In the genomic region with DNA sequence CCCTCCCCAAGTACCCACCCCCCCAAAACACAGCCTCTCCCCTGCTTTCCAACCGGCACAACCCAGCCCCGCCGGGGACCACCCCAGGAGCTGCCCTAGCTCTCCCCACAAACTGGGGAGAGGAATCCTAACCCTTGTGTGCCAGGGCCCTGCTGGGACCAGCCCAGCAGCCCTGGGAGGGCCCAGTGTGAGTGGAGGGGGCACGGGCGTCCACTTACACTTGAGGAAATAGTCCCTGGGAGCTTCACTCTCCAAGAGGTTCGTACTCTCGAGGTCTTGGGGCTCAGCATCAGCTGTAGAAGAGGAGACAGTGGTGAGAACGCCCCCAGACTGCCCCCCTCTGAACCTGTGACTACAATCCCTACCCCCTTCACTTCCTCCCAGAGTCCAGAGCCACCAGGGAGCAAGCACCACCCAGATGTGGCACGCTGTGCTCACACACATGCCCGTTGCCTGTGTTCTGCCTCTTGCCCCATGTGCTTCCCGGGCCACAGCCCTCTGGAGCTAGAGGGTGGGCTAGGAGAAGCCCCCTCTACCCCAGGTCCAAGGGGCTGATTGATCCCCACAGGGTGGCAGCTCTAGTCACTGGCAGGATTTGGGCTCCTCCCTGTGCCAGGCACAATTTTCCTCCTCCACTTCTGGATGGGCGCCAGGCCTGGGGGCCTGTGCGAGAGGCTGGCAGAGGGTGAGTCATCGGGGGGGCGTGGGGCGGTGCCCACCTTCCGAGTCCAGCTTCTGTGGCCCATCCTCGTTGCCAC, we compare ENCODE assay signal across 1 cellular context.
TF ChIP-seq lines count a peak whose summit lies in the region.

No MANE protein-coding gene starts in this region.

TF ChIP-seq in HEK293, 187 proteins besides CTCF, POLR2A, EP300 and RAD21 (continued from another document and continues in another):
- TF ChIP-seq, protein P1, sequence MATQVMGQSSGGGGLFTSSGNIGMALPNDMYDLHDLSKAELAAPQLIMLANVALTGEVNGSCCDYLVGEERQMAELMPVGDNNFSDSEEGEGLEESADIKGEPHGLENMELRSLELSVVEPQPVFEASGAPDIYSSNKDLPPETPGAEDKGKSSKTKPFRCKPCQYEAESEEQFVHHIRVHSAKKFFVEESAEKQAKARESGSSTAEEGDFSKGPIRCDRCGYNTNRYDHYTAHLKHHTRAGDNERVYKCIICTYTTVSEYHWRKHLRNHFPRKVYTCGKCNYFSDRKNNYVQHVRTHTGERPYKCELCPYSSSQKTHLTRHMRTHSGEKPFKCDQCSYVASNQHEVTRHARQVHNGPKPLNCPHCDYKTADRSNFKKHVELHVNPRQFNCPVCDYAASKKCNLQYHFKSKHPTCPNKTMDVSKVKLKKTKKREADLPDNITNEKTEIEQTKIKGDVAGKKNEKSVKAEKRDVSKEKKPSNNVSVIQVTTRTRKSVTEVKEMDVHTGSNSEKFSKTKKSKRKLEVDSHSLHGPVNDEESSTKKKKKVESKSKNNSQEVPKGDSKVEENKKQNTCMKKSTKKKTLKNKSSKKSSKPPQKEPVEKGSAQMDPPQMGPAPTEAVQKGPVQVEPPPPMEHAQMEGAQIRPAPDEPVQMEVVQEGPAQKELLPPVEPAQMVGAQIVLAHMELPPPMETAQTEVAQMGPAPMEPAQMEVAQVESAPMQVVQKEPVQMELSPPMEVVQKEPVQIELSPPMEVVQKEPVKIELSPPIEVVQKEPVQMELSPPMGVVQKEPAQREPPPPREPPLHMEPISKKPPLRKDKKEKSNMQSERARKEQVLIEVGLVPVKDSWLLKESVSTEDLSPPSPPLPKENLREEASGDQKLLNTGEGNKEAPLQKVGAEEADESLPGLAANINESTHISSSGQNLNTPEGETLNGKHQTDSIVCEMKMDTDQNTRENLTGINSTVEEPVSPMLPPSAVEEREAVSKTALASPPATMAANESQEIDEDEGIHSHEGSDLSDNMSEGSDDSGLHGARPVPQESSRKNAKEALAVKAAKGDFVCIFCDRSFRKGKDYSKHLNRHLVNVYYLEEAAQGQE (tag by site-specific recombination; IDR thresholded peaks at IDR 0.05): no peak
- TF ChIP-seq, protein P2, sequence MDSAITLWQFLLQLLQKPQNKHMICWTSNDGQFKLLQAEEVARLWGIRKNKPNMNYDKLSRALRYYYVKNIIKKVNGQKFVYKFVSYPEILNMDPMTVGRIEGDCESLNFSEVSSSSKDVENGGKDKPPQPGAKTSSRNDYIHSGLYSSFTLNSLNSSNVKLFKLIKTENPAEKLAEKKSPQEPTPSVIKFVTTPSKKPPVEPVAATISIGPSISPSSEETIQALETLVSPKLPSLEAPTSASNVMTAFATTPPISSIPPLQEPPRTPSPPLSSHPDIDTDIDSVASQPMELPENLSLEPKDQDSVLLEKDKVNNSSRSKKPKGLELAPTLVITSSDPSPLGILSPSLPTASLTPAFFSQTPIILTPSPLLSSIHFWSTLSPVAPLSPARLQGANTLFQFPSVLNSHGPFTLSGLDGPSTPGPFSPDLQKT (IDR thresholded peaks at IDR 0.05; ENCODE audit: borderline replicate concordance, low read depth, low read length): no peak
- TF ChIP-seq ZNF341 (tag by site-specific recombination; IDR thresholded peaks at IDR 0.05; ENCODE audit: low read depth) (no peak), ZNF621 (tag by site-specific recombination; IDR thresholded peaks at IDR 0.05) (no peak), ZNF548 (tag by site-specific recombination; IDR thresholded peaks at IDR 0.05) (no peak), HOXC10 (CRISPR knock-in tag; IDR thresholded peaks at IDR 0.05) (no peak), REPIN1 (tag by site-specific recombination; IDR thresholded peaks at IDR 0.05; ENCODE audit: low read depth) (no peak), ZNF335 (tag by site-specific recombination; conservative IDR thresholded peaks at IDR 0.05) (no peak), KLF9 (tag by site-specific recombination; IDR thresholded peaks at IDR 0.05; ENCODE audit: low read depth) (peak; percentile 47; the same call in 1 of the 2 replicates), GLI2 (tag by site-specific recombination; IDR thresholded peaks at IDR 0.05; ENCODE audit: borderline replicate concordance, low read depth) (no peak), ZNF239 (tag by site-specific recombination; IDR thresholded peaks at IDR 0.05) (no peak), ZNF558 (tag by site-specific recombination; IDR thresholded peaks at IDR 0.05) (no peak), GLIS2 (tag by site-specific recombination; IDR thresholded peaks at IDR 0.05) (peak; percentile 13; the same call in 1 of the 2 replicates), SCRT2 (tag by site-specific recombination; IDR thresholded peaks at IDR 0.05) (no peak), TCF7L2 (IDR thresholded peaks at IDR 0.05; ENCODE audit: borderline replicate concordance, low read depth, low read length) (no peak), SALL2 (tag by site-specific recombination; IDR thresholded peaks at IDR 0.05; ENCODE audit: borderline replicate concordance) (no peak), ZNF629 (tag by site-specific recombination; IDR thresholded peaks at IDR 0.05) (no peak), KLF7 (tag by site-specific recombination; IDR thresholded peaks at IDR 0.05; ENCODE audit: borderline replicate concordance) (no peak), ZNF514 (tag by site-specific recombination; IDR thresholded peaks at IDR 0.05) (no peak), GLIS1 (tag by site-specific recombination; IDR thresholded peaks at IDR 0.05) (no peak), ZBTB20 (tag by site-specific recombination; IDR thresholded peaks at IDR 0.05) (no peak), ZBTB48 (tag by site-specific recombination; IDR thresholded peaks at IDR 0.05) (no peak), ZNF707 (tag by site-specific recombination; IDR thresholded peaks at IDR 0.05) (no peak), ZNF510 (tag by site-specific recombination; IDR thresholded peaks at IDR 0.05; ENCODE audit: insufficient replicate concordance) (no peak), ZNF302 (tag by site-specific recombination; IDR thresholded peaks at IDR 0.05; ENCODE audit: low read depth) (no peak), TRIM28 (IDR thresholded peaks at IDR 0.05; ENCODE audit: borderline replicate concordance, low read length) (no peak), EGR2 (tag by site-specific recombination; IDR thresholded peaks at IDR 0.05; ENCODE audit: low read depth) (peak; percentile 23; the same call in 1 of the 2 replicates), ZNF530 (tag by site-specific recombination; IDR thresholded peaks at IDR 0.05; ENCODE audit: low read depth) (no peak), ZNF266 (tag by site-specific recombination; IDR thresholded peaks at IDR 0.05; ENCODE audit: low read depth) (no peak)
- TF ChIP-seq, protein P3, sequence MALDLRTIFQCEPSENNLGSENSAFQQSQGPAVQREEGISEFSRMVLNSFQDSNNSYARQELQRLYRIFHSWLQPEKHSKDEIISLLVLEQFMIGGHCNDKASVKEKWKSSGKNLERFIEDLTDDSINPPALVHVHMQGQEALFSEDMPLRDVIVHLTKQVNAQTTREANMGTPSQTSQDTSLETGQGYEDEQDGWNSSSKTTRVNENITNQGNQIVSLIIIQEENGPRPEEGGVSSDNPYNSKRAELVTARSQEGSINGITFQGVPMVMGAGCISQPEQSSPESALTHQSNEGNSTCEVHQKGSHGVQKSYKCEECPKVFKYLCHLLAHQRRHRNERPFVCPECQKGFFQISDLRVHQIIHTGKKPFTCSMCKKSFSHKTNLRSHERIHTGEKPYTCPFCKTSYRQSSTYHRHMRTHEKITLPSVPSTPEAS (tag by site-specific recombination; IDR thresholded peaks at IDR 0.05): no peak
- TF ChIP-seq, protein P4, sequence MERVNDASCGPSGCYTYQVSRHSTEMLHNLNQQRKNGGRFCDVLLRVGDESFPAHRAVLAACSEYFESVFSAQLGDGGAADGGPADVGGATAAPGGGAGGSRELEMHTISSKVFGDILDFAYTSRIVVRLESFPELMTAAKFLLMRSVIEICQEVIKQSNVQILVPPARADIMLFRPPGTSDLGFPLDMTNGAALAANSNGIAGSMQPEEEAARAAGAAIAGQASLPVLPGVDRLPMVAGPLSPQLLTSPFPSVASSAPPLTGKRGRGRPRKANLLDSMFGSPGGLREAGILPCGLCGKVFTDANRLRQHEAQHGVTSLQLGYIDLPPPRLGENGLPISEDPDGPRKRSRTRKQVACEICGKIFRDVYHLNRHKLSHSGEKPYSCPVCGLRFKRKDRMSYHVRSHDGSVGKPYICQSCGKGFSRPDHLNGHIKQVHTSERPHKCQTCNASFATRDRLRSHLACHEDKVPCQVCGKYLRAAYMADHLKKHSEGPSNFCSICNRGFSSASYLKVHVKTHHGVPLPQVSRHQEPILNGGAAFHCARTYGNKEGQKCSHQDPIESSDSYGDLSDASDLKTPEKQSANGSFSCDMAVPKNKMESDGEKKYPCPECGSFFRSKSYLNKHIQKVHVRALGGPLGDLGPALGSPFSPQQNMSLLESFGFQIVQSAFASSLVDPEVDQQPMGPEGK (tag by site-specific recombination; IDR thresholded peaks at IDR 0.05): peak; percentile 48
- TF ChIP-seq, protein P5, sequence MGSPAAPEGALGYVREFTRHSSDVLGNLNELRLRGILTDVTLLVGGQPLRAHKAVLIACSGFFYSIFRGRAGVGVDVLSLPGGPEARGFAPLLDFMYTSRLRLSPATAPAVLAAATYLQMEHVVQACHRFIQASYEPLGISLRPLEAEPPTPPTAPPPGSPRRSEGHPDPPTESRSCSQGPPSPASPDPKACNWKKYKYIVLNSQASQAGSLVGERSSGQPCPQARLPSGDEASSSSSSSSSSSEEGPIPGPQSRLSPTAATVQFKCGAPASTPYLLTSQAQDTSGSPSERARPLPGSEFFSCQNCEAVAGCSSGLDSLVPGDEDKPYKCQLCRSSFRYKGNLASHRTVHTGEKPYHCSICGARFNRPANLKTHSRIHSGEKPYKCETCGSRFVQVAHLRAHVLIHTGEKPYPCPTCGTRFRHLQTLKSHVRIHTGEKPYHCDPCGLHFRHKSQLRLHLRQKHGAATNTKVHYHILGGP (tag by site-specific recombination; IDR thresholded peaks at IDR 0.05): no peak
- TF ChIP-seq, protein P6, sequence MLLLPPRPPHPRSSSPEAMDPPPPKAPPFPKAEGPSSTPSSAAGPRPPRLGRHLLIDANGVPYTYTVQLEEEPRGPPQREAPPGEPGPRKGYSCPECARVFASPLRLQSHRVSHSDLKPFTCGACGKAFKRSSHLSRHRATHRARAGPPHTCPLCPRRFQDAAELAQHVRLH (tag by site-specific recombination; IDR thresholded peaks at IDR 0.05): no peak
- TF ChIP-seq, protein P7, sequence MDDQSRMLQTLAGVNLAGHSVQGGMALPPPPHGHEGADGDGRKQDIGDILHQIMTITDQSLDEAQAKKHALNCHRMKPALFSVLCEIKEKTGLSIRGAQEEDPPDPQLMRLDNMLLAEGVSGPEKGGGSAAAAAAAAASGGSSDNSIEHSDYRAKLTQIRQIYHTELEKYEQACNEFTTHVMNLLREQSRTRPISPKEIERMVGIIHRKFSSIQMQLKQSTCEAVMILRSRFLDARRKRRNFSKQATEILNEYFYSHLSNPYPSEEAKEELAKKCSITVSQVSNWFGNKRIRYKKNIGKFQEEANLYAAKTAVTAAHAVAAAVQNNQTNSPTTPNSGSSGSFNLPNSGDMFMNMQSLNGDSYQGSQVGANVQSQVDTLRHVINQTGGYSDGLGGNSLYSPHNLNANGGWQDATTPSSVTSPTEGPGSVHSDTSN (CRISPR knock-in tag; IDR thresholded peaks at IDR 0.05): no peak
- TF ChIP-seq, protein P8, sequence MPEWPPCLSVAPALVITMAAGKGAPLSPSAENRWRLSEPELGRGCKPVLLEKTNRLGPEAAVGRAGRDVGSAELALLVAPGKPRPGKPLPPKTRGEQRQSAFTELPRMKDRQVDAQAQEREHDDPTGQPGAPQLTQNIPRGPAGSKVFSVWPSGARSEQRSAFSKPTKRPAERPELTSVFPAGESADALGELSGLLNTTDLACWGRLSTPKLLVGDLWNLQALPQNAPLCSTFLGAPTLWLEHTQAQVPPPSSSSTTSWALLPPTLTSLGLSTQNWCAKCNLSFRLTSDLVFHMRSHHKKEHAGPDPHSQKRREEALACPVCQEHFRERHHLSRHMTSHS (tag by site-specific recombination; IDR thresholded peaks at IDR 0.05): no peak
- TF ChIP-seq, protein P9, sequence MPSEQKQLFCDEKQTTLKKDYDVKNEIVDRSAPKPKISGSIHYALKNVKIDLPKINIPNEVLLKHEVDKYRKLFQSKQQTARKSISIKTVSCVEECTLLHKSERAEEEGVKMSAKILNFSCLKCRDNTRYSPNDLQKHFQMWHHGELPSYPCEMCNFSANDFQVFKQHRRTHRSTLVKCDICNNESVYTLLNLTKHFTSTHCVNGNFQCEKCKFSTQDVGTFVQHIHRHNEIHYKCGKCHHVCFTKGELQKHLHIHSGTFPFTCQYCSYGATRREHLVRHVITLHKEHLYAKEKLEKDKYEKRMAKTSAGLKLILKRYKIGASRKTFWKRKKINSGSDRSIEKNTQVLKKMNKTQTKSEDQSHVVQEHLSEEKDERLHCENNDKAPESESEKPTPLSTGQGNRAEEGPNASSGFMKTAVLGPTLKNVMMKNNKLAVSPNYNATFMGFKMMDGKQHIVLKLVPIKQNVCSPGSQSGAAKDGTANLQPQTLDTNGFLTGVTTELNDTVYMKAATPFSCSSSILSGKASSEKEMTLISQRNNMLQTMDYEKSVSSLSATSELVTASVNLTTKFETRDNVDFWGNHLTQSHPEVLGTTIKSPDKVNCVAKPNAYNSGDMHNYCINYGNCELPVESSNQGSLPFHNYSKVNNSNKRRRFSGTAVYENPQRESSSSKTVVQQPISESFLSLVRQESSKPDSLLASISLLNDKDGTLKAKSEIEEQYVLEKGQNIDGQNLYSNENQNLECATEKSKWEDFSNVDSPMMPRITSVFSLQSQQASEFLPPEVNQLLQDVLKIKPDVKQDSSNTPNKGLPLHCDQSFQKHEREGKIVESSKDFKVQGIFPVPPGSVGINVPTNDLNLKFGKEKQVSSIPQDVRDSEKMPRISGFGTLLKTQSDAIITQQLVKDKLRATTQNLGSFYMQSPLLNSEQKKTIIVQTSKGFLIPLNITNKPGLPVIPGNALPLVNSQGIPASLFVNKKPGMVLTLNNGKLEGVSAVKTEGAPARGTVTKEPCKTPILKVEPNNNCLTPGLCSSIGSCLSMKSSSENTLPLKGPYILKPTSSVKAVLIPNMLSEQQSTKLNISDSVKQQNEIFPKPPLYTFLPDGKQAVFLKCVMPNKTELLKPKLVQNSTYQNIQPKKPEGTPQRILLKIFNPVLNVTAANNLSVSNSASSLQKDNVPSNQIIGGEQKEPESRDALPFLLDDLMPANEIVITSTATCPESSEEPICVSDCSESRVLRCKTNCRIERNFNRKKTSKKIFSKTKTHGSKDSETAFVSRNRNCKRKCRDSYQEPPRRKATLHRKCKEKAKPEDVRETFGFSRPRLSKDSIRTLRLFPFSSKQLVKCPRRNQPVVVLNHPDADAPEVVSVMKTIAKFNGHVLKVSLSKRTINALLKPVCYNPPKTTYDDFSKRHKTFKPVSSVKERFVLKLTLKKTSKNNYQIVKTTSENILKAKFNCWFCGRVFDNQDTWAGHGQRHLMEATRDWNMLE (tag by site-specific recombination; conservative IDR thresholded peaks at IDR 0.05; ENCODE audit: low read depth): no peak
